Comparison of ENCODE assay signal across 8 cellular contexts in the genomic region with DNA sequence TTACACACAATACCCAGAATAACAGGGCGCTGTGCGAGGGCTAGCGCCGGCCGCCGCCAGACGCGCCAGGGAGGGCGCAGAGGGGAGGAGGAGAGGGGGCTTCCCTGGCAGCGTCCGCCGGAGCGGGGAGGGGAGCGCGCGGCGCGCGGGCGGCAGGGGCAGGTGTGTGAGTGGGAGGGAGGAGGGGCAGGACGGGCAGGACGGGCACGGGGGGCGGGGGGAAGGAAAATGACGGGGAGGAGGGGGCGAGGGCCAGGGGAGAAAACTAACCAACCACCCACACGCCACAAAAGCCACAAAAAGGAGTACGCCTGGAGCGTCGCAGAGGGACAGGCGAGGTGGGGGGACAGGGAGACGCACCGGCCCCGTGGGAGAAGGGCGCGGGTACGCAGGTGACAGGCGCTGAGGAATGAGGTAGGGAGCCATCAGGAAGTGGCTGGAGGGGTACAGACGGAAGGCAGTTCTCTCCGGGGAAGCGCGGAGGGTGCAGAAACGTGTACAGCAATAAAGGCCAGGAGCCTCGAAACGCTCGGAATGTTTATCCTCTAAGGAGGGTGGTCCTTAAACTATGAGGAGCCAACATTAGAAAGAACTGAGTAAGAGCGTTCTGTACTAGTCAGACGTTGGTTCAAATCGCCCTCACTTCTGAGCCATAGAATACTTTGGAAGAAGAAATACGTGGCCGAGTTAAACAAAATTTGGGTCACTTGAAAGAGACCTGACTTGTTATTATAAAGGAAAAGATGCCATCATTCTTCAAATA. TPM values are rescaled to one million over a fixed set of nuclear protein-coding genes. Genes with fewer than 3 reads are reported as not detected.
DNase-seq lines count a peak whose midpoint lies in the region; ATAC-seq and TF ChIP-seq lines count a peak whose summit lies in the region.

No MANE protein-coding gene starts in this region.

- no peaks in the 10 kb centered on the region for H3K9me3 ChIP-seq in lower lobe of right lung

- H3K36me3 ChIP-seq in GM06990 (ENCODE audit: control insufficient read depth, insufficient read depth, low read length) (no peaks in the 10 kb centered on the region), lower lobe of right lung (no peaks in the 10 kb centered on the region)

- peak overlapping the region; percentile 83 for H3K27ac ChIP-seq in cingulate gyrus (ENCODE audit: low read depth, low read length)
- H3K27ac ChIP-seq in lower lobe of right lung = peak overlapping the region; percentile 86

- peak; percentile 84 to 88 for ATAC-seq in lower lobe of right lung

- peak overlapping the region; percentile 63 for H3K4me3 ChIP-seq in GM06990 (replicated peaks; ENCODE audit: low read depth, low read length)
- peak overlapping the region; percentile 80 for H3K4me3 ChIP-seq in lower lobe of right lung

- DNase-seq in GM06990 (ENCODE audit: extremely low read depth, insufficient read length) = peak; percentile 14
- peak; percentile 74 for DNase-seq in NCI-H1092 treated with DMSO at 0.1 percent for 48 hours (lab: John Stamatoyannopoulos, UW)
- peak; percentile 31 for DNase-seq in activated CD4-positive, CD25-positive, alpha-beta regulatory T cell treated with anti-CD3 and anti-CD28 coated beads, Interleukin-2, amount 50 U/mL, for 16 hours (ENCODE audit: low read depth, low spot score)
- peak; percentile 75 for DNase-seq in lower lobe of right lung
- peak; percentile 60 for DNase-seq in stimulated activated CD8-positive, alpha-beta memory T cell treated with anti-CD3 and anti-CD28 coated beads, Interleukin-12 subunit alpha, Interleukin-12 subunit beta, amount 100 ng/mL, for 1 hour (ENCODE audit: low read depth)
- no peak for DNase-seq in COLO829 (ENCODE audit: low spot score)
- DNase-seq in kidney glomerular epithelial cell (lab: John Stamatoyannopoulos, UW) = no peak

- H3K27me3 ChIP-seq in GM06990 (replicated peaks; ENCODE audit: control insufficient read depth, insufficient read depth, low read length) (peaks cover 2% of the 10 kb centered on the region), lower lobe of right lung (ENCODE audit: low read depth) (no peaks in the 10 kb centered on the region)

- intact Hi-C loops in lower lobe of right lung (cut with DNase I) = no loop called here

- TF ChIP-seq CTCF in GM06990 (IDR thresholded peaks at IDR 0.05; ENCODE audit: insufficient read depth, low read length, poor library complexity, severe bottlenecking) (no peak), lower lobe of right lung (IDR thresholded peaks at IDR 0.05) (no peak)

- peaks cover 24% of the 10 kb centered on the region for H3K4me1 ChIP-seq in lower lobe of right lung

RNA-seq across cellular contexts. Expression of gene SATB1, which starts 0.7 kb away (rescaled TPM):
- total RNA-seq in lower lobe of right lung = 30.2 TPM

Comparison
In these comparisons a context has a peak if more than half of its experiments do, and no peak if none do; other contexts are left out.
1. DNase-seq: peak in GM06990 (single experiment), NCI-H1092 treated with DMSO at 0.1 percent for 48 hours (single experiment), activated CD4-positive, CD25-positive, alpha-beta regulatory T cell treated with anti-CD3 and anti-CD28 coated beads, Interleukin-2, amount 50 U/mL, for 16 hours (single experiment), lower lobe of right lung (single experiment) and stimulated activated CD8-positive, alpha-beta memory T cell treated with anti-CD3 and anti-CD28 coated beads, Interleukin-12 subunit alpha, Interleukin-12 subunit beta, amount 100 ng/mL, for 1 hour (single experiment); none in COLO829 (single experiment) and kidney glomerular epithelial cell (single experiment).